In the genomic region with DNA sequence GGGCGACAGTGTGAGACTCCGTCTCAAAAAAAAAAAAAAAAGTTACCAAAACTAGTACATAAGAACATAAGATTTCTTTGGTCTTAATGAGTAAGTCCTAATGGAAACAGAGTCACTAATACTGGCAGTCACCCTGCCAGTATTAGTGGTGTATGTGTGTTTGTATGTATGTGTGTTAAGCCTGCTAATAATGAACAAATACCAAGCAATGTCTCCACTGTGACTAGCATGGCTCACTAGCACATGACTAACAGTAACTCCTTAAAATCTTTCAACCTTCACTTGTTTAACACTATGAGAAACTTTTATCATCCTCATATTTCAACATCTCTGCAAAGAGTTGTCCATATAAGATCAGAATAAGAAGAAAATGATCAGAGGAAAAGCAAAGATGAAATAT, we compare ENCODE assay signal across 7 cellular contexts.
"Had no signal": no experiment of that assay in that cellular context is flagged by ENCODE, and none has a peak within 500 bp of the region (broad histone marks: within the 10 kb centered on the region; RNA-seq: fewer than 3 reads in every experiment).

No MANE protein-coding gene starts in this region.

- FAIRE-seq: H1, H54, HepG2 had no signal

- H3K27ac ChIP-seq: HL-60 had no signal

- DNase-seq: H9, HCEC 1CT had no signal

- ATAC-seq: GM23338, HepG2 had no signal

- H3K4me3 ChIP-seq: GM23338 had no signal
